ENCODE assay signal across 8 cellular contexts in the genomic region with DNA sequence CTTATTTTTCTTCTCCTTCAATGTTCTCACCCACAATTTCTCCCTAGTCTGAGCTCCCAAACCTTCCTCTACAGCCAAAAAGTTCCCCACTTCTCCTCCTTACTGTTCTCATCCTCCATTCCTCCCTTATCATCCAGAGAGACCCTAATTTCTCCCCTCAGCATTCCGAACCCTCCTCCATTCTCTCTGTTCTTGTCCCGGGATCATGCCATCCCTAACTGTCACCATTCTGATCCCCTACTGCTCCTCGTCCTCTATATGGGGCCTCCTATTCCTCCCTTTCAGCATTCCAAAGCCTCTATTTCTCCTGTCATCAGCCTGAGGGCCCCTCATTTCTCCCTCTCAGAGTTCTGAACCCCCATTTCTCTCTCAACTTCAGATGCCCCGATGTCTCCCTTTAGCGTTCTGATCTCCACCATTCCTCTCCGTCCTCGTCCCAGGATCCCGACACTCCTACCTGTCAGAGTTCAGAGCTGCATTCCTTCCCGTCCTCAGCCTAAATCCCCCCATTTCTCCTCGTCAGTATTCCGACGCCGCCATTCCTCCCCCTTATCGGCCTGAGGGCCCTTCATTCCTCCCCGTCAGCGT. TPM values are rescaled to one million over a fixed set of nuclear protein-coding genes. Genes with fewer than 3 reads are reported as not detected.
DNase-seq lines count a peak whose midpoint lies in the region; ATAC-seq, FAIRE-seq and TF ChIP-seq lines count a peak whose summit lies in the region.

No MANE protein-coding gene starts in this region.

- H3K36me3 ChIP-seq in NT2/D1 (ENCODE audit: insufficient read depth, insufficient read length, low read length) (peaks cover 71% of the 10 kb centered on the region), H1 (ENCODE audit: control insufficient read depth in 2 of 4, insufficient read depth in 4 of 4, low read length in 3 of 4) (peaks cover 12 to 38% (median 34%) of the 10 kb centered on the region in 4 experiments), neural progenitor cell (peaks cover 7% of the 10 kb centered on the region)

- H3K4me3 ChIP-seq in NT2/D1 (ENCODE audit: insufficient read length, low read depth), result peak overlapping the region; percentile 97
- H3K4me3 ChIP-seq in H1 (ENCODE audit: extremely low read depth in 1 of 4, insufficient read depth in 2 of 4, low read depth in 3 of 4, low read length in 4 of 4), result peak overlapping the region; percentile 93 to 97 (median 94)
- H3K4me3 ChIP-seq in neural progenitor cell, result peak overlapping the region; percentile 91

- 0 out of 2 replicates have a peak overlapping the region, but pooled peaks have one; percentile 72 for H2BK15ac ChIP-seq in H1 (ENCODE audit: low read length)

- TF ChIP-seq CTCF in CD14-positive monocyte (IDR thresholded peaks at IDR 0.05) (no peak), H1 (IDR thresholded peaks at IDR 0.05; ENCODE audit: control extremely low read depth in 1 of 3, insufficient read depth in 1 of 3, low read depth in 1 of 3, low read length in 3 of 3) (no peak), neural progenitor cell (IDR thresholded peaks at IDR 0.05) (no peak), GM20000 (IDR thresholded peaks at IDR 0.05; ENCODE audit: extremely low read depth, missing control alignments) (no peak)

- H4K91ac ChIP-seq in H1 (replicated peaks; ENCODE audit: insufficient read length, low read length), result peak overlapping the region; percentile 94

- peak overlapping the region; percentile 93 to 98 (median 96) for H3K27ac Mint-ChIP-seq in CD14-positive monocyte
- peak overlapping the region; percentile 46 for H3K27ac Mint-ChIP-seq in neural progenitor cell

- H3K9me3 Mint-ChIP-seq in CD14-positive monocyte (peaks cover 0 to 2% (median 0%) of the 10 kb centered on the region in 7 donors), neural progenitor cell (no peaks in the 10 kb centered on the region)

- H2AFZ ChIP-seq in H1 (ENCODE audit: low read length) (peak overlapping the region; percentile 92), neural progenitor cell (replicated peaks) (peak overlapping the region; percentile 99)

- TF ChIP-seq POLR2A in H1 (IDR thresholded peaks at IDR 0.05; ENCODE audit: control extremely low read depth in 1 of 2, low read depth in 2 of 2, low read length in 2 of 2), result no peak

- H3K4me3 Mint-ChIP-seq in CD14-positive monocyte (peak overlapping the region; percentile 93 to 98), neural progenitor cell (peak overlapping the region; percentile 96)

- peak overlapping the region; percentile 73 for H4K8ac ChIP-seq in H1 (ENCODE audit: extremely low read depth, insufficient read depth, low read length)

- peak overlapping the region; percentile 95 for H3K9ac ChIP-seq in NT2/D1 (ENCODE audit: insufficient read length, low read depth)
- peak overlapping the region; percentile 9 to 89 (median 64) for H3K9ac ChIP-seq in H1 (replicated peaks in 1 of 4; ENCODE audit: extremely low read depth in 1 of 4, low read depth in 3 of 4, low read length in 3 of 4)
- H3K9ac ChIP-seq in neural progenitor cell, result peak overlapping the region; percentile 85

- ATAC-seq in GM18520 (IDR thresholded peaks at IDR 0.05; ENCODE audit: unreplicated experiment), result no peak

- WGBS in H1 (ENCODE audit: extremely low coverage in 1 of 2, insufficient coverage in 1 of 2, insufficient read length in 1 of 2, insufficient replicate concordance in 2 of 2, low coverage in 1 of 2, low lambda C conversion rate in 2 of 2, missing lambda C conversion rate in 1 of 2), 2 experiments, result 8% methylated on average over 16 of the region's 16 CpGs; no CpG with 5 or more reads in 1 of the 2 experiments

- peaks cover 2 to 9% of the 10 kb centered on the region in 2 experiments for H4K20me1 ChIP-seq in H1 (replicated peaks in 1 of 2; ENCODE audit: control insufficient read depth in 1 of 2, insufficient read depth in 2 of 2, low read length in 2 of 2)
- H4K20me1 ChIP-seq in neural progenitor cell (ENCODE audit: low read depth), result peaks cover 10% of the 10 kb centered on the region

- H3K27me3 Mint-ChIP-seq in CD14-positive monocyte (ENCODE audit: low read depth in 3 of 3), result peaks cover 0 to 2% (median 0%) of the 10 kb centered on the region in 3 donors
- peaks cover 6% of the 10 kb centered on the region for H3K27me3 Mint-ChIP-seq in neural progenitor cell (ENCODE audit: insufficient read depth, low read depth)

- peak overlapping the region; percentile 24 for H3K4ac ChIP-seq in H1 (replicated peaks; ENCODE audit: insufficient read length, low read depth, low read length)

- DNase-seq in CD14-positive monocyte (ENCODE audit: low spot score), result no peak
- DNase-seq in NT2/D1 (ENCODE audit: low read depth, low spot score), result no peak
- no peak for DNase-seq in H1 (ENCODE audit: low read depth in 1 of 2, low spot score in 2 of 2)
- DNase-seq in neural progenitor cell (ENCODE audit: low spot score), result no peak
- no peak for DNase-seq in OCI-M2 (lab: John Stamatoyannopoulos, UW; ENCODE audit: unreplicated experiment)
- no peak for DNase-seq in GM20000 (ENCODE audit: low spot score)
- DNase-seq in hepatic stellate cell (ENCODE audit: low spot score), result no peak

- FAIRE-seq in H1 (lab: Jason Lieb, UNC), result no peak

- peaks cover 0 to 23% of the 10 kb centered on the region in 2 experiments; a peak in 2 of 4 replicates for H3K79me2 ChIP-seq in H1 (ENCODE audit: control insufficient read depth in 1 of 2, insufficient read depth in 2 of 2, low read length in 2 of 2)
- H3K79me2 ChIP-seq in neural progenitor cell (ENCODE audit: low read depth), result peaks cover 27% of the 10 kb centered on the region

- no peak overlapping the region for H3K23ac ChIP-seq in H1 (ENCODE audit: insufficient read length)

- no peak for TF ChIP-seq RAD21 in H1 (IDR thresholded peaks at IDR 0.05 in 1 of 2, conservative IDR thresholded peaks at IDR 0.05 in 1 of 2; ENCODE audit: low read depth in 2 of 2, low read length in 2 of 2)

- H3K4me1 Mint-ChIP-seq in CD14-positive monocyte, result peaks cover 45% of the 10 kb centered on the region
- H3K4me1 Mint-ChIP-seq in neural progenitor cell, result peaks cover 18% of the 10 kb centered on the region

- peaks cover 6% of the 10 kb centered on the region for H3K4me1 ChIP-seq in NT2/D1 (ENCODE audit: insufficient read depth, insufficient read length)
- peaks cover 0 to 8% (median 3%) of the 10 kb centered on the region in 4 experiments; a peak in 4 of 7 replicates for H3K4me1 ChIP-seq in H1 (replicated peaks in 1 of 4; ENCODE audit: control insufficient read depth in 3 of 4, insufficient read depth in 4 of 4, low read length in 3 of 4)
- peaks cover 11% of the 10 kb centered on the region for H3K4me1 ChIP-seq in neural progenitor cell

- POLR2A ChIA-PET in H1 (lab: Charles Lee; ENCODE audit: partially characterized antibody), result interaction anchor here (0.7 to 1.2 kb wide), 5 partner anchors 11 to 21 kb away, joined by 3 to 6 read pairs (median 4); no protein-coding TSS in a partner anchor

- H2BK5ac ChIP-seq in H1 (ENCODE audit: low read depth, low read length), result peak overlapping the region; percentile 92; the same call in 1 of the 2 replicates

- no peak overlapping the region for H3K14ac ChIP-seq in H1 (ENCODE audit: insufficient read length)

- H3F3A ChIP-seq in neural progenitor cell (ENCODE audit: low read depth), result peaks cover 11% of the 10 kb centered on the region

- H3K4me2 ChIP-seq in H1 (ENCODE audit: insufficient read depth in 1 of 2, low read depth in 2 of 2, low read length in 2 of 2) (peak overlapping the region; percentile 91 to 97), neural progenitor cell (peak overlapping the region; percentile 87)

- H2BK12ac ChIP-seq in H1 (ENCODE audit: low read depth, low read length), result peak overlapping the region; percentile 68; the same call in 1 of the 2 replicates

- peaks cover 6% of the 10 kb centered on the region; the same call in 1 of the 2 replicates for H3K79me1 ChIP-seq in H1 (ENCODE audit: low read depth, low read length)

- peak overlapping the region; percentile 91 for H4K5ac ChIP-seq in H1 (ENCODE audit: insufficient read length, low read depth, low read length)

- no peak overlapping the region for H2BK20ac ChIP-seq in H1 (ENCODE audit: low read length)

- peaks cover 56 to 61% of the 10 kb centered on the region in 2 donors for H3K36me3 Mint-ChIP-seq in CD14-positive monocyte
- H3K36me3 Mint-ChIP-seq in neural progenitor cell, result peaks cover 35% of the 10 kb centered on the region

- no peak for TF ChIP-seq EP300 in H1 (IDR thresholded peaks at IDR 0.05; ENCODE audit: borderline replicate concordance in 1 of 2, low read depth in 2 of 2, low read length in 2 of 2)

- peak overlapping the region; percentile 74 for H3K27ac ChIP-seq in H1 (ENCODE audit: low read depth, low read length)
- no peak overlapping the region for H3K27ac ChIP-seq in neural progenitor cell

- peaks cover 12% of the 10 kb centered on the region for H3K23me2 ChIP-seq in H1 (ENCODE audit: low read depth, low read length)

- H3K18ac ChIP-seq in H1 (ENCODE audit: extremely low read depth, low read length), result peak overlapping the region; percentile 97

- intact Hi-C loops in CD14-positive monocyte (cut with micrococcal nuclease), result loop anchor here (5.0 to 10.0 kb wide), 3 partner anchors 76 to 786 kb away; a partner anchor contains a TSS

- no peaks in the 10 kb centered on the region for H3K27me3 ChIP-seq in NT2/D1 (ENCODE audit: insufficient read depth, insufficient read length)
- no peaks in the 10 kb centered on the region for H3K27me3 ChIP-seq in H1 (replicated peaks in 1 of 4; ENCODE audit: control insufficient read depth in 3 of 4, extremely low read depth in 1 of 4, insufficient read depth in 3 of 4, low read length in 3 of 4)
- H3K27me3 ChIP-seq in neural progenitor cell, result no peaks in the 10 kb centered on the region

- CTCF ChIA-PET in H1 (lab: Charles Lee; ENCODE audit: partially characterized antibody), result interaction anchor here (0.8 to 3.2 kb wide), 7 partner anchors 12 to 149 kb away, joined by 3 to 16 read pairs (median 4); no protein-coding TSS in a partner anchor

- peak overlapping the region; percentile 17 for H3K56ac ChIP-seq in H1 (replicated peaks; ENCODE audit: insufficient read length, low read depth, low read length)

- H2AK5ac ChIP-seq in H1 (ENCODE audit: low read depth, low read length), result 0 out of 2 replicates have a peak overlapping the region, but pooled peaks have one; percentile 4

- no peak overlapping the region for H2BK120ac ChIP-seq in H1 (replicated peaks; ENCODE audit: low read depth, low read length)

- H3K9me3 ChIP-seq in NT2/D1 (ENCODE audit: insufficient read depth, low read length) (no peaks in the 10 kb centered on the region), H1 (ENCODE audit: insufficient read depth in 2 of 2, low read depth in 1 of 2, low read length in 1 of 2) (no peaks in the 10 kb centered on the region), neural progenitor cell (ENCODE audit: low read depth) (no peaks in the 10 kb centered on the region)

RNA-seq across cellular contexts. Expression of a gene that starts 0.5 kb away (rescaled TPM):
- polyA plus RNA-seq in CD14-positive monocyte (10 to 100 TPM; 13.2 to 17.4 TPM), H1 (2011; rRNA removed) (32.2 and 59.2 TPM in 2 replicates)
- total RNA-seq in H1 (2021; fragmentation: NEBNext Ultra II Directional; extraction: Animal tissue kit (Norgen Biotek cat#: 25700)), result 39.5 and 41.6 TPM in 2 replicates
- 51.6 TPM for polyA plus RNA-seq in H1 (2011; cell fraction: cytosol; rRNA removed)
- polyA plus RNA-seq in H1 (2011; cell fraction: nucleus; rRNA removed), result 158 TPM
- 25.9 to 36.9 TPM (median 34.3 TPM) in 4 replicates for polyA plus RNA-seq in H1 (2012, experiment 1 of 2)
- 16.8 TPM for polyA plus RNA-seq in H1 (2012, experiment 2 of 2)
- 25.5 TPM for polyA plus RNA-seq in H1 (2013, experiment 1 of 2)
- 21.8 TPM for polyA plus RNA-seq in H1 (2013, experiment 2 of 2)
- polyA minus RNA-seq in H1 (2011; rRNA and poly(A)+ RNA removed), result 28.6 and 29.0 TPM in 2 replicates
- 30.0 TPM for polyA minus RNA-seq in H1 (2011; cell fraction: cytosol; rRNA and poly(A)+ RNA removed)
- 44.8 TPM for polyA minus RNA-seq in H1 (2011; cell fraction: nucleus; rRNA and poly(A)+ RNA removed)
- 32.7 and 58.8 TPM in 2 replicates for total RNA-seq in neural progenitor cell (ENCODE audit: low replicate concordance)

RNA-seq across cellular contexts. Expression of a gene that starts 6.7 kb away (rescaled TPM):
- polyA plus RNA-seq in CD14-positive monocyte, result 10 to 100 TPM; 30.9 to 33.4 TPM
- total RNA-seq in H1 (2021; fragmentation: NEBNext Ultra II Directional; extraction: Animal tissue kit (Norgen Biotek cat#: 25700)), result 73.3 and 80.9 TPM in 2 replicates
- polyA plus RNA-seq in H1 (2011; rRNA removed), result 136 and 208 TPM in 2 replicates
- polyA plus RNA-seq in H1 (2011; cell fraction: cytosol; rRNA removed), result 116 TPM
- polyA plus RNA-seq in H1 (2011; cell fraction: nucleus; rRNA removed), result 325 TPM
- polyA plus RNA-seq in H1 (2012, experiment 1 of 2), result 60.6 to 96.5 TPM (median 93.1 TPM) in 4 replicates
- polyA plus RNA-seq in H1 (2012, experiment 2 of 2), result 63.3 TPM
- 48.4 TPM for polyA plus RNA-seq in H1 (2013, experiment 1 of 2)
- polyA plus RNA-seq in H1 (2013, experiment 2 of 2), result 42.2 TPM
- polyA minus RNA-seq in H1 (2011; rRNA and poly(A)+ RNA removed), result 30.6 and 34.3 TPM in 2 replicates
- 27.0 TPM for polyA minus RNA-seq in H1 (2011; cell fraction: cytosol; rRNA and poly(A)+ RNA removed)
- 40.6 TPM for polyA minus RNA-seq in H1 (2011; cell fraction: nucleus; rRNA and poly(A)+ RNA removed)
- 35.0 and 52.9 TPM in 2 replicates for total RNA-seq in neural progenitor cell (ENCODE audit: low replicate concordance)

RNA-seq across cellular contexts. Expression of a gene that starts 14.5 kb away (rescaled TPM):
- polyA plus RNA-seq in CD14-positive monocyte (under 1 TPM in 1 of 2 donors, not detected in 1; 0.14 TPM), H1 (2011; rRNA removed) (0.05 and 0.08 TPM in 2 replicates)
- 0.30 and 0.34 TPM in 2 replicates for total RNA-seq in H1 (2021; fragmentation: NEBNext Ultra II Directional; extraction: Animal tissue kit (Norgen Biotek cat#: 25700))
- polyA plus RNA-seq in H1 (2011; cell fraction: cytosol; rRNA removed), result 0.25 TPM
- polyA plus RNA-seq in H1 (2011; cell fraction: nucleus; rRNA removed), result 0.07 TPM
- 0.19 to 0.30 TPM (median 0.20 TPM) in 4 replicates for polyA plus RNA-seq in H1 (2012, experiment 1 of 2)
- polyA plus RNA-seq in H1 (2012, experiment 2 of 2), result not detected
- 0.30 TPM for polyA plus RNA-seq in H1 (2013, experiment 1 of 2)
- polyA plus RNA-seq in H1 (2013, experiment 2 of 2), result 0.29 TPM
- not detected in 2 replicates for polyA minus RNA-seq in H1 (2011; rRNA and poly(A)+ RNA removed)
- polyA minus RNA-seq in H1 (2011; cell fraction: cytosol; rRNA and poly(A)+ RNA removed), result not detected
- polyA minus RNA-seq in H1 (2011; cell fraction: nucleus; rRNA and poly(A)+ RNA removed), result not detected
- 0.36 and 0.74 TPM in 2 replicates for total RNA-seq in neural progenitor cell (ENCODE audit: low replicate concordance)
